22 cellular contexts compared by ENCODE assay signal in genomic region chr6:160007581-160007980, GRCh38.
"Had no signal": no experiment of that assay in that cellular context is flagged by ENCODE, and none has a peak within 500 bp of the region (broad histone marks: within the 10 kb centered on the region; RNA-seq: fewer than 3 reads in every experiment).

No MANE protein-coding gene starts in this region.

- H3K27me3 ChIP-seq: right atrium auricular region, transverse colon, uterus had no signal

- DNase-seq: activated CD4-positive, alpha-beta T cell treated with anti-CD3 and anti-CD28 coated beads, Interleukin-2, amount 50 U/mL, for 1 hour; activated CD8-positive, alpha-beta memory T cell treated with anti-CD3 and anti-CD28 coated beads for 24 hours; activated CD8-positive, alpha-beta memory T cell treated with anti-CD3 and anti-CD28 coated beads, Interleukin-2, amount 50 U/mL, for 48 hours; activated effector memory CD4-positive, alpha-beta T cell treated with Interleukin-2 at 50 U/mL for 16 hours; activated naive CD4-positive, alpha-beta T cell treated with anti-CD3 and anti-CD28 coated beads, Interleukin-2, amount 50 U/mL, for 16 hours; activated T-cell treated with anti-CD3 and anti-CD28 coated beads, Interleukin-2, amount 50 U/mL, for 48 hours; effector CD8-positive, alpha-beta T cell; foreskin melanocyte; head of caudate nucleus; kidney glomerular epithelial cell; mesendoderm; naive thymus-derived CD8-positive, alpha-beta T cell; nucleus accumbens; T1000; transverse colon; uterus had no signal

- H3K36me3 ChIP-seq: prostate gland, uterus had no signal

- ATAC-seq: activated CD4-positive, CD25-positive, alpha-beta regulatory T cell treated with anti-CD3 and anti-CD28 coated beads, Interleukin-2, amount 50 U/mL, for 24 hours; naive thymus-derived CD8-positive, alpha-beta T cell had no signal

- H3K9me3 Mint-ChIP-seq: naive thymus-derived CD8-positive, alpha-beta T cell; stimulated activated naive CD8-positive, alpha-beta T cell treated with anti-CD3 and anti-CD28 coated beads, Interleukin-15, Interleukin-2, amounts not matched to agents 100 ng/mL and 50 ng/mL, for 24 hours had no signal

- FAIRE-seq: bronchial epithelial cell had no signal

- H3K27ac Mint-ChIP-seq: dendritic cell treated with granulocyte-macrophage colony-stimulating factor and Interleukin-4, amounts not matched to agents 40 ng/mL and 50 ng/mL, for 4 days had no signal

- H3K9me3 ChIP-seq: prostate gland, right atrium auricular region, transverse colon, uterus had no signal

- H3K4me3 Mint-ChIP-seq: dendritic cell treated with granulocyte-macrophage colony-stimulating factor and Interleukin-4, amounts not matched to agents 40 ng/mL and 50 ng/mL, for 4 days; stimulated activated naive CD8-positive, alpha-beta T cell treated with anti-CD3 and anti-CD28 coated beads, Interleukin-15, Interleukin-2, amounts not matched to agents 100 ng/mL and 50 ng/mL, for 24 hours had no signal

- H3K4me1 ChIP-seq: prostate gland, uterus had no signal

- H3K27ac ChIP-seq: prostate gland, right atrium auricular region, transverse colon had no signal

- H3K4me3 ChIP-seq: prostate gland, right atrium auricular region, transverse colon, uterus had no signal

- H3K27me3 Mint-ChIP-seq: naive thymus-derived CD8-positive, alpha-beta T cell; stimulated activated naive CD8-positive, alpha-beta T cell treated with anti-CD3 and anti-CD28 coated beads, Interleukin-15, Interleukin-2, amounts not matched to agents 100 ng/mL and 50 ng/mL, for 24 hours had no signal
